8 cellular contexts compared by ENCODE assay signal in the genomic region with DNA sequence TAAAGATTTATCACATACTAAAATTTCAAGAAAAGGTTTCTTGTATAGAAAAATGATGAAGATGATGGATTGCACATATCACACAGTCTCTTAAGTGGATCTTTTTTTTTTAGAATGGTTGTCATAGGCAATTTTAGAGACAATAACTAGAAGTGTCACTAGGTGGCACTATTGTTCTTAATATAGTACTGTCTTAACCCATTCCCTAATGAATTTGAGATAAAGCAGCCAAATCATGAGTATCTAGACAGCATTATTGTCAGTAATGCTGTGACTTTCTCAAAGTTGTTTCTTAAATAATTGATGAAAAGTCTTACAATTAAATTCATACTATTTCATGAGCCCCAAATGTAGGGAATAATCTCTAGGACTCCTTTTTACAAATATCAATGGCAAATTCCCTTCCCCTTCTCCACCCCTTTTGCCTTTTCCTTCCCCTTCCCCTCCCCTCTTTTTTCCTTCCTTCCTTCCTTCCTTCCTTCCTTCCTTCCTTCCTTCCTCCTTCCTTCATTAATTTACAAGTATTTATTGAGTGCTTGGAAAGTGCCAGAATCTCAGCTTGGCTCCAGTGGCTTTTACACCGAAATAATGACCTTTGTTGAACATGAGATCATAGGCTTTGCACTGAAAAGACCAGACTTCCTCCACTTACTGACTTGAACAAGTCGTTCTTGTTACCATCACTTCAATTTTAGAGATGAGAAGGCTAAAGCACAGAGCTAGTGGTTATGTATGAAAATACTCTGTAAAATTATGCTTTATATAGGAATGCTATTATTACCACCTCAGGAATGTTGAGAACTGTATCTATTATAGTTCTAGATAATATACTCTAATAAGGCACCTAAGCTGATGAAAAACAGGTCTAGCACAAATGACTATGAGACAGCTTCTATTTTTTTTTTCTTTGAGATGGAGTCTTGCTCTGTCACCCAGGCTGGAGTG. TPM values are rescaled to one million over a fixed set of nuclear protein-coding genes. Genes with fewer than 3 reads are reported as not detected.
A peak's percentile ranks its signal among the peaks of the same experiment; 100 is the strongest.
DNase-seq lines count a peak whose midpoint lies in the region; ATAC-seq, FAIRE-seq and TF ChIP-seq lines count a peak whose summit lies in the region.

No MANE protein-coding gene starts in this region.

- H2AFZ ChIP-seq in hepatocyte = no peak overlapping the region

- peak; percentile 43 for ATAC-seq in HG03060 (IDR thresholded peaks at IDR 0.05; ENCODE audit: low read depth, unreplicated experiment)
- ATAC-seq in HG03432 (IDR thresholded peaks at IDR 0.05; ENCODE audit: unreplicated experiment) = no peak

- no peaks in the 10 kb centered on the region for H3K9me2 ChIP-seq in hepatocyte (replicated peaks; ENCODE audit: insufficient read depth)

- in situ Hi-C loops in G401 (cut with HindIII; ENCODE audit: low sequenced_read_pairs) = no loop called here

- intact Hi-C loops in posterior vena cava (cut with DNase I) = loop anchor here (1.0 to 10.0 kb wide), 4 partner anchors 303 to 385 kb away; no protein-coding TSS in a partner anchor

- H4K20me1 ChIP-seq in hepatocyte (ENCODE audit: insufficient read depth, poor library complexity, severe bottlenecking) = no peaks in the 10 kb centered on the region

- H3K79me2 ChIP-seq in hepatocyte = no peaks in the 10 kb centered on the region

- peak; percentile 78 for TF ChIP-seq CTCF in hepatocyte (IDR thresholded peaks at IDR 0.05; ENCODE audit: poor library complexity)

- H3K4me1 ChIP-seq in hepatocyte (ENCODE audit: insufficient read depth) (no peaks in the 10 kb centered on the region), small intestine (ENCODE audit: control insufficient read depth in 2 of 2, insufficient read depth in 1 of 2, low read depth in 1 of 2, low read length in 1 of 2) (no peaks in the 10 kb centered on the region)

- 34% methylated on average over 2 of the region's 2 CpGs for WGBS in hepatocyte (ENCODE audit: low lambda C conversion rate, missing lambda C conversion rate)
- 14 to 25% (median 18%) methylated on average over 2 of the region's 2 CpGs for WGBS in small intestine, 3 donors

- peak overlapping the region; percentile 6 for H3K27ac ChIP-seq in hepatocyte
- H3K27ac ChIP-seq in small intestine (ENCODE audit: low read depth in 1 of 2, low read length in 1 of 2) = no peak overlapping the region

- H3K4me2 ChIP-seq in hepatocyte = no peak overlapping the region

- FAIRE-seq in small intestine (lab: Jason Lieb, UNC) = peak; percentile 5

- H3K4me3 ChIP-seq in hepatocyte (no peak overlapping the region), small intestine (ENCODE audit: low read depth in 1 of 2, low read length in 2 of 2) (no peak overlapping the region)

- H3K27me3 ChIP-seq in hepatocyte (no peaks in the 10 kb centered on the region), small intestine (ENCODE audit: control insufficient read depth in 2 of 2, insufficient read depth in 2 of 2, low read length in 2 of 2) (no peaks in the 10 kb centered on the region)

- H3K9me3 ChIP-seq in hepatocyte (ENCODE audit: low read depth) = no peaks in the 10 kb centered on the region
- no peaks in the 10 kb centered on the region for H3K9me3 ChIP-seq in small intestine (ENCODE audit: control insufficient read depth, low read depth)

- H3K36me3 ChIP-seq in hepatocyte (replicated peaks; ENCODE audit: insufficient read depth, low read depth) = no peaks in the 10 kb centered on the region
- H3K36me3 ChIP-seq in small intestine (ENCODE audit: control insufficient read depth in 2 of 2, insufficient read depth in 2 of 2, low read length in 2 of 2) = peaks cover 3 to 7% of the 10 kb centered on the region in 2 donors

- peak; percentile 88 for DNase-seq in G401 (ENCODE audit: low spot score)
- peak; percentile 78 for DNase-seq in NCI-H460 (ENCODE audit: extremely low read depth, low read depth)
- peak; percentile 87 for DNase-seq in astrocyte of the hippocampus (ENCODE audit: low read depth, low spot score)
- peak; percentile 87 for DNase-seq in hepatocyte (ENCODE audit: low spot score)
- DNase-seq in small intestine = peak; percentile 79
- DNase-seq in posterior vena cava (ENCODE audit: low spot score) = no peak

RNA-seq across cellular contexts. Expression of a gene that starts 19.8 kb away (rescaled TPM):
- total RNA-seq in G401 (2014; rRNA removed; shearing (Covaris generic)) = 803 and 820 TPM in 2 replicates
- 410 and 432 TPM in 2 replicates for total RNA-seq in NCI-H460 (2014; rRNA removed; shearing (Covaris generic))
- 168 and 199 TPM in 2 replicates for polyA plus RNA-seq in NCI-H460 (2014; cell fraction: nucleus; rRNA removed)
- total RNA-seq in hepatocyte (478 and 519 TPM in 2 replicates), posterior vena cava (100 to 1,000 TPM; 243 to 267 TPM)
- polyA plus RNA-seq in hepatocyte (671 and 721 TPM in 2 replicates), small intestine (1,000 to 10,000 TPM in 2 of 3 donors, 100 to 1,000 TPM in 1; 601 to 1,249 (median 1,170) TPM)

RNA-seq across cellular contexts. Expression of a gene that starts 34.1 kb away (rescaled TPM):
- 1,097 and 1,243 TPM in 2 replicates for total RNA-seq in G401 (2014; rRNA removed; shearing (Covaris generic))
- total RNA-seq in NCI-H460 (2014; rRNA removed; shearing (Covaris generic)) = 644 and 647 TPM in 2 replicates
- 215 and 218 TPM in 2 replicates for polyA plus RNA-seq in NCI-H460 (2014; cell fraction: nucleus; rRNA removed)
- total RNA-seq in hepatocyte = 456 and 458 TPM in 2 replicates
- polyA plus RNA-seq in hepatocyte = 692 and 695 TPM in 2 replicates
- 100 to 1,000 TPM; 417 to 708 (median 665) TPM for polyA plus RNA-seq in small intestine
- total RNA-seq in posterior vena cava = 100 to 1,000 TPM; 331 to 410 TPM
